In genomic region chr13:98567140-98567539, GRCh38 we compare ENCODE assay signal across 14 cellular contexts. TPM values are rescaled to one million over a fixed set of nuclear protein-coding genes. Genes with fewer than 3 reads are reported as not detected.
DNase-seq lines count a peak whose midpoint lies in the region; ATAC-seq and TF ChIP-seq lines count a peak whose summit lies in the region.
"Had no signal": no experiment of that assay in that cellular context is flagged by ENCODE, and none has a peak within 500 bp of the region (broad histone marks: within the 10 kb centered on the region; RNA-seq: fewer than 3 reads in every experiment).

No MANE protein-coding gene starts in this region.

- intact Hi-C loops in spleen (cut with DNase I; ENCODE audit: low total_unique reads), result loop anchor here (10.0 kb wide), 1 partner anchor 62 kb away; no protein-coding TSS in a partner anchor

- no peaks in the 10 kb centered on the region for H3K9me3 ChIP-seq in spleen
- H3K9me3 ChIP-seq: tibial artery had no signal

- H3K9me3 Mint-ChIP-seq in activated T-cell treated with anti-CD3 and anti-CD28 coated beads, Interleukin-2, amount 50 U/mL, for 4 hours, result no peaks in the 10 kb centered on the region
- no peaks in the 10 kb centered on the region for H3K9me3 Mint-ChIP-seq in WTC11

- WGBS in spleen, 5 donors, result 93 to 97% (median 94%) methylated on average over 13 of the region's 13 CpGs

- ATAC-seq in activated T-cell treated with anti-CD3 and anti-CD28 coated beads, Interleukin-2, amount 50 U/mL, for 4 hours, result no peak
- ATAC-seq in WTC11, result no peak

- no peaks in the 10 kb centered on the region for H3K36me3 ChIP-seq in spleen
- H3K36me3 ChIP-seq: tibial artery had no signal

- H3K27me3 Mint-ChIP-seq in activated T-cell treated with anti-CD3 and anti-CD28 coated beads, Interleukin-2, amount 50 U/mL, for 4 hours (ENCODE audit: low read depth), result no peaks in the 10 kb centered on the region
- no peaks in the 10 kb centered on the region for H3K27me3 Mint-ChIP-seq in WTC11 (ENCODE audit: low read depth)

- peak overlapping the region; percentile 67 for H3K4me3 Mint-ChIP-seq in activated T-cell treated with anti-CD3 and anti-CD28 coated beads, Interleukin-2, amount 50 U/mL, for 4 hours
- no peak overlapping the region for H3K4me3 Mint-ChIP-seq in WTC11

- peak overlapping the region; percentile 44 for H3K27ac Mint-ChIP-seq in WTC11

- TF ChIP-seq POLR2A in spleen (IDR thresholded peaks at IDR 0.05) (no peak), erythroblast (IDR thresholded peaks at IDR 0.05; ENCODE audit: low read length) (no peak)

- H3K27ac ChIP-seq in epithelial cell of prostate (peak overlapping the region; percentile 41), spleen (peak overlapping the region; percentile 24 to 97 (median 80))
- H3K27ac ChIP-seq: PC-9 had no signal

- H3K4me1 ChIP-seq in spleen, result peaks cover 76 to 100% (median 100%) of the 10 kb centered on the region in 6 donors

- peak overlapping the region in 1 of 8 donors; percentile 20 for H3K4me3 ChIP-seq in spleen
- H3K4me3 ChIP-seq: PC-9, tibial artery had no signal

- TF ChIP-seq CTCF in WTC11 (IDR thresholded peaks at IDR 0.05) (no peak), spleen (IDR thresholded peaks at IDR 0.05 in 8 of 11, conservative IDR thresholded peaks at IDR 0.05 in 3 of 11) (no peak)

- no peaks in the 10 kb centered on the region for H3K27me3 ChIP-seq in spleen (replicated peaks in 1 of 7)
- H3K27me3 ChIP-seq: tibial artery had no signal

- DNase-seq in activated T-cell treated with anti-CD3 and anti-CD28 coated beads, Interleukin-2, amount 50 U/mL, for 4 hours, result no peak
- DNase-seq in activated T-cell treated with anti-CD3 and anti-CD28 coated beads for 4 hours (no peak), WTC11 (ENCODE audit: low spot score) (no peak), epithelial cell of prostate (ENCODE audit: low read depth, low spot score) (no peak), spleen (no peak), erythroblast (lab: John Stamatoyannopoulos, UW) (no peak), superior temporal gyrus (ENCODE audit: extremely low spot score) (no peak)
- DNase-seq in stimulated activated naive CD4-positive, alpha-beta T cell treated with Interleukin-2 at 50 U/mL for 16 hours (lab: John Stamatoyannopoulos, UW), result no peak
- DNase-seq: ACHN; activated CD4-positive, alpha-beta T cell treated with anti-CD3 and anti-CD28 coated beads for 48 hours; DMS79; NCI-H1092 treated with DMSO at 0.1 percent for 48 hours; PC-9; tibial artery had no signal

- CTCF ChIA-PET in WTC11 (lab: Charles Lee), result interaction anchor here (3.4 kb wide), 1 partner anchor 86 kb away, joined by 12 read pairs; no protein-coding TSS in a partner anchor

- peaks cover 94% of the 10 kb centered on the region for H3K4me1 Mint-ChIP-seq in activated T-cell treated with anti-CD3 and anti-CD28 coated beads, Interleukin-2, amount 50 U/mL, for 4 hours (ENCODE audit: low read depth)
- H3K4me1 Mint-ChIP-seq in WTC11, result peaks cover 92% of the 10 kb centered on the region

- POLR2A ChIA-PET in WTC11 (lab: Charles Lee), result interaction anchor here (0.6 kb wide), 1 partner anchor 63 kb away, joined by 3 read pairs; no protein-coding TSS in a partner anchor

- peaks cover 19% of the 10 kb centered on the region for H3K36me3 Mint-ChIP-seq in activated T-cell treated with anti-CD3 and anti-CD28 coated beads, Interleukin-2, amount 50 U/mL, for 4 hours (ENCODE audit: insufficient read depth)
- peaks cover 6% of the 10 kb centered on the region; the same call in 1 of the 2 replicates for H3K36me3 Mint-ChIP-seq in WTC11

TF ChIP-seq in WTC11, 78 proteins besides CTCF, POLR2A, EP300 and RAD21:
- TF ChIP-seq FOXK1 (CRISPR knock-in tag; IDR thresholded peaks at IDR 0.05), result no peak
- no peak for TF ChIP-seq ZNF532 (CRISPR knock-in tag; IDR thresholded peaks at IDR 0.05; ENCODE audit: borderline replicate concordance)
- no peak for TF ChIP-seq ATF2 (CRISPR knock-in tag; IDR thresholded peaks at IDR 0.05; ENCODE audit: borderline replicate concordance, low read depth)
- no peak for TF ChIP-seq TP53 (CRISPR knock-in tag; IDR thresholded peaks at IDR 0.05)
- no peak for TF ChIP-seq ZNF416 (CRISPR knock-in tag; IDR thresholded peaks at IDR 0.05)
- no peak for TF ChIP-seq NR1H2 (CRISPR knock-in tag; IDR thresholded peaks at IDR 0.05)
- no peak for TF ChIP-seq KAT7 (CRISPR knock-in tag; IDR thresholded peaks at IDR 0.05; ENCODE audit: borderline replicate concordance)

RNA-seq across cellular contexts. Expression of gene STK24, which starts 9.8 kb away (rescaled TPM):
- 100 to 1,000 TPM; 135 to 152 (median 142) TPM for total RNA-seq in activated T-cell treated with anti-CD3 and anti-CD28 coated beads, Interleukin-2, amount 50 U/mL, for 4 hours
- total RNA-seq in WTC11 (2021) (122 to 138 TPM (median 134 TPM) in 3 replicates), spleen (100 to 1,000 TPM in 3 of 7 donors, 10 to 100 TPM in 4; 87.5 to 132 (median 99.7) TPM)
- polyA plus RNA-seq in spleen, result 10 to 100 TPM; 36.5 to 49.3 (median 47.4) TPM
